ENCODE assay signal across 8 cellular contexts in the genomic region with DNA sequence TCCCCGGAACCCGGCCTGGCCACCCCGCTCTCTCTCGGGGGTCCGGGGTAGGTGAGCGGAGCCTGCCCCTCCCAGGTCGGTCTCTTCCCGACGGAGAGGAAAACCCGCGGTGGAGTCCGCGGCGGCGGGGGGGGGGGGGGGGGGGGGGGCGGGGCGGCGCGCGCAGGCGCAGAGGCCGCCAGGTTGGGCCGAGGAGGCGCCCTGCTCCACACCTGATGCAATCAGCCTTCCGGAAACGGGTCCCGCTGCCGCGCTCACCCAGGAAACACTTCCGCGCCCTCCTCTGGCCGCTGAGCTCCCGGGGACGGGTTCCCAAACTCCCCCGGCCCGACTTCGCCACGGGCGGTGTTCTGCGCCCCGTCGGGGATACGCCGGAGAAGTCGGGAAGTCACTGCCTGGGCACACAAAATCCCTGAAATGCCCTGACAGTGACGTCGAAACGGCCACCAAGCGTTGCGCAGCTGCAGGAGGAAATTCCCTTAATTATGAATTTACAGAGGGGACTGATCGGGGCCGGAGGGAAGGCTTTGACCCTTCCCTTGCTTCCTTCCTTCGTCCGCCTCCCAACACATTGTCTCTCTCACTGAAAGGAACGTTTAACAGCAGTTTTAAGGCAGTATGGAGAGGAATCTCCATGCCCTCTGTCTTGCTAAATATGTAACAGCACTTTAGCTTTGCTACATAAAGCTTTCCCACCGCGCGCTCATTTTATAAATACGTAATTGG. TPM values are rescaled to one million over a fixed set of nuclear protein-coding genes. Genes with fewer than 3 reads are reported as not detected.
DNase-seq lines count a peak whose midpoint lies in the region; ATAC-seq and TF ChIP-seq lines count a peak whose summit lies in the region.

No MANE protein-coding gene starts in this region.

- TF ChIP-seq POLR2A in GM18951 (IDR thresholded peaks at IDR 0.05; ENCODE audit: extremely low read depth, insufficient read depth, insufficient read length) (peak; percentile 80), esophagus muscularis mucosa (IDR thresholded peaks at IDR 0.05; ENCODE audit: low read depth) (no peak), suprapubic skin (IDR thresholded peaks at IDR 0.05) (no peak)

- peaks cover 12 to 35% (median 26%) of the 10 kb centered on the region in 7 donors for H3K4me1 Mint-ChIP-seq in naive thymus-derived CD4-positive, alpha-beta T cell

- peaks cover 0 to 8% (median 0%) of the 10 kb centered on the region in 5 donors for H3K36me3 Mint-ChIP-seq in naive thymus-derived CD4-positive, alpha-beta T cell

- TF ChIP-seq CTCF in esophagus muscularis mucosa (IDR thresholded peaks at IDR 0.05) (peak; percentile 34 to 50 (median 45)), suprapubic skin (IDR thresholded peaks at IDR 0.05) (peak; percentile 1 to 44)

- intact Hi-C loops in esophagus muscularis mucosa (cut with DNase I), result no loop called here
- intact Hi-C loops in naive thymus-derived CD4-positive, alpha-beta T cell (cut with micrococcal nuclease), result no loop called here

- ATAC-seq in HG03139 (IDR thresholded peaks at IDR 0.05; ENCODE audit: unreplicated experiment), result peak; percentile 55
- ATAC-seq in naive thymus-derived CD4-positive, alpha-beta T cell, result peak; percentile 36

- TF ChIP-seq EP300 in esophagus muscularis mucosa (IDR thresholded peaks at IDR 0.05) (no peak), suprapubic skin (IDR thresholded peaks at IDR 0.05) (no peak)

- peaks cover 0 to 4% (median 0%) of the 10 kb centered on the region in 11 donors for H3K9me3 Mint-ChIP-seq in naive thymus-derived CD4-positive, alpha-beta T cell

- H3K4me3 Mint-ChIP-seq in naive thymus-derived CD4-positive, alpha-beta T cell, result peak overlapping the region; percentile 70 to 84 (median 77)

- no peaks in the 10 kb centered on the region for H3K27me3 ChIP-seq in esophagus muscularis mucosa
- peaks cover 4 to 17% of the 10 kb centered on the region in 2 donors for H3K27me3 ChIP-seq in naive thymus-derived CD4-positive, alpha-beta T cell (ENCODE audit: control insufficient read depth in 2 of 2, insufficient read depth in 2 of 2, low read length in 2 of 2)
- H3K27me3 ChIP-seq in suprapubic skin, result no peaks in the 10 kb centered on the region

- CTCF ChIA-PET in naive thymus-derived CD4-positive, alpha-beta T cell (lab: Charles Lee), result no interaction called here

- H3K4me3 ChIP-seq in esophagus muscularis mucosa (peak overlapping the region; percentile 65 to 81 (median 70)), suprapubic skin (peak overlapping the region; percentile 64)
- peak overlapping the region; percentile 43 for H3K4me3 ChIP-seq in naive thymus-derived CD4-positive, alpha-beta T cell (ENCODE audit: low read length)

- WGBS in esophagus muscularis mucosa, result 14% methylated on average over 8 of the region's 59 CpGs
- 4% methylated on average over 17 of the region's 59 CpGs for WGBS in suprapubic skin

- H3K27ac ChIP-seq in esophagus muscularis mucosa (replicated peaks in 1 of 4) (peak overlapping the region; percentile 86 to 93 (median 90)), suprapubic skin (peak overlapping the region; percentile 89)
- H3K27ac ChIP-seq in naive thymus-derived CD4-positive, alpha-beta T cell (ENCODE audit: low read depth, low read length), result no peak overlapping the region

- peak overlapping the region in 1 of 9 donors; percentile 65 for H3K27ac Mint-ChIP-seq in naive thymus-derived CD4-positive, alpha-beta T cell

- POLR2A ChIA-PET in naive thymus-derived CD4-positive, alpha-beta T cell (lab: Charles Lee), result no interaction called here

- H3K36me3 ChIP-seq in esophagus muscularis mucosa, result no peaks in the 10 kb centered on the region
- H3K36me3 ChIP-seq in naive thymus-derived CD4-positive, alpha-beta T cell (ENCODE audit: control insufficient read depth in 2 of 3, insufficient read depth in 3 of 3, low read length in 3 of 3), result no peaks in the 10 kb centered on the region
- no peaks in the 10 kb centered on the region for H3K36me3 ChIP-seq in suprapubic skin

- H3K9me3 ChIP-seq in esophagus muscularis mucosa (no peaks in the 10 kb centered on the region), suprapubic skin (no peaks in the 10 kb centered on the region)
- H3K9me3 ChIP-seq in naive thymus-derived CD4-positive, alpha-beta T cell (ENCODE audit: control insufficient read depth in 2 of 3, low read length in 3 of 3), result no peaks in the 10 kb centered on the region

- H3K27me3 Mint-ChIP-seq in naive thymus-derived CD4-positive, alpha-beta T cell, result peaks cover 65 to 73% (median 68%) of the 10 kb centered on the region in 5 donors

- peak; percentile 95 for DNase-seq in AG20443 (ENCODE audit: low spot score)
- DNase-seq in NCI-H226, result peak; percentile 77
- DNase-seq in activated CD8-positive, alpha-beta memory T cell treated with anti-CD3 and anti-CD28 coated beads, Interleukin-2, amount 50 U/mL, for 24 hours (ENCODE audit: extremely low read depth), result peak; percentile 15
- peak; percentile 64 for DNase-seq in esophagus muscularis mucosa (ENCODE audit: extremely low spot score)
- peak in 8 of 9 donors; percentile 5 to 60 (median 18) for DNase-seq in naive thymus-derived CD4-positive, alpha-beta T cell
- peak; percentile 86 to 88 for DNase-seq in suprapubic skin (ENCODE audit: low spot score in 2 of 2)

- H3K4me1 ChIP-seq in esophagus muscularis mucosa, result peaks cover 20 to 54% (median 44%) of the 10 kb centered on the region in 4 donors
- peaks cover 0 to 3% of the 10 kb centered on the region in 2 donors for H3K4me1 ChIP-seq in naive thymus-derived CD4-positive, alpha-beta T cell (ENCODE audit: control insufficient read depth in 2 of 2, insufficient read depth in 2 of 2, low read length in 2 of 2)
- peaks cover 42% of the 10 kb centered on the region for H3K4me1 ChIP-seq in suprapubic skin

- in situ Hi-C loops in GM18951 (cut with MboI; ENCODE audit: low sequenced_read_pairs, unreplicated experiment), result loop anchor here (5.0 kb wide), 1 partner anchor 244 kb away; no protein-coding TSS in a partner anchor

RNA-seq across cellular contexts. Expression of a gene that starts 2.1 kb away (rescaled TPM):
- total RNA-seq in esophagus muscularis mucosa, result 10 to 100 TPM; 51.7 to 75.9 (median 71.1) TPM
- 1 to 10 TPM in 1 of 5 experiments, under 1 TPM in 4; 0.42 to 1.5 (median 0.59) TPM for total RNA-seq in naive thymus-derived CD4-positive, alpha-beta T cell
- not detected for polyA plus RNA-seq in naive thymus-derived CD4-positive, alpha-beta T cell
- 10 to 100 TPM; 42.4 to 95.8 (median 51.3) TPM for total RNA-seq in suprapubic skin

RNA-seq across cellular contexts. Expression of a gene that starts 40.3 kb away (rescaled TPM):
- total RNA-seq in esophagus muscularis mucosa (100 to 1,000 TPM in 1 of 4 donors, 10 to 100 TPM in 3; 30.3 to 120 (median 40.8) TPM), suprapubic skin (10 to 100 TPM in 1 of 4 donors, 1 to 10 TPM in 3; 2.1 to 13.8 (median 4.8) TPM)
- under 1 TPM in 1 of 5 experiments, not detected in 4; 0.27 TPM for total RNA-seq in naive thymus-derived CD4-positive, alpha-beta T cell
- not detected for polyA plus RNA-seq in naive thymus-derived CD4-positive, alpha-beta T cell

Comparison
In these comparisons a context has a peak if more than half of its experiments do, and no peak if none do; other contexts are left out.
1. DNase-seq: peak in every context shown above with its lines; median percentile 95 in AG20443; 87 in suprapubic skin; 77 in NCI-H226; 64 in esophagus muscularis mucosa; 18 in naive thymus-derived CD4-positive, alpha-beta T cell; 15 in activated CD8-positive, alpha-beta memory T cell treated with anti-CD3 and anti-CD28 coated beads, Interleukin-2, amount 50 U/mL, for 24 hours.
2. RNA of a gene that starts 2.1 kb away (total RNA-seq): 51.7 to 75.9 TPM in esophagus muscularis mucosa and 42.4 to 95.8 TPM in suprapubic skin; 0.42 to 1.5 TPM in naive thymus-derived CD4-positive, alpha-beta T cell; every median in the first group is over 10 times any median in the second.
3. Peak in every context shown above with its lines, with median percentiles within 50 percentile points of each other: H3K4me3 ChIP-seq.